In the genomic region with DNA sequence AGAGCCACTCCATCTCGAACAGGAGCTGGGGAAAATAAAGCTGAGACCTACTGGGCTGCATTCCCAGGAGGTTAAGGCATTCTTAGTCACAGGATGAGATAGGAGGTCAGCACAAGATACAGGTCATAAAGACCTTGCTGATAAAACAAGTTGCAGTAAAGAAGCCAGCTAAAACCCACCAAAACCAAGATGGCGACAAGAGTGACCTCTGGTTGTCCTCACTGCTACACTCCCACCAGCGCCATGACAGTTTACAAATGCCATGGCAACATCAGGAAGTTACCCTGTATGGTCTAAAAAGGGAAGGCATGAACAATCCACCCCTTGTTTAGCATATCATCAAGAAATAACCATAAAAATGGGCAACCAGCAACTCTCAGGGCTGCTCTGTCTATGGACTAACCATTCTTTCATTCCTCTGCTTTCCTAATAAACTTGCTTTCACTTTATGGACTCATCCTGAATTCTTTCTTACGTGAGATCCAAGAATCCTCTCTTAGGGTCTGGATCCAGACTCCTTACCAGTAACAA, we compare ENCODE assay signal across 5 cellular contexts. TPM values are rescaled to one million over a fixed set of nuclear protein-coding genes. Genes with fewer than 3 reads are reported as not detected.
"Had no signal": no experiment of that assay in that cellular context is flagged by ENCODE, and none has a peak within 500 bp of the region (broad histone marks: within the 10 kb centered on the region; RNA-seq: fewer than 3 reads in every experiment).

No MANE protein-coding gene starts in this region.

RNA-seq across cellular contexts. Expression of gene ATP9A, which starts 10.1 kb away (rescaled TPM):
- polyA plus RNA-seq: naive thymus-derived CD8-positive, alpha-beta T cell had no signal

RNA-seq across cellular contexts. Expression of gene SALL4, which starts 24.0 kb away (rescaled TPM):
- total RNA-seq: naive thymus-derived CD8-positive, alpha-beta T cell; psoas muscle; right cardiac atrium; thoracic aorta; vagina had no signal
- polyA plus RNA-seq: psoas muscle had no signal
